Comparison of ENCODE assay signal across 24 cellular contexts in genomic region chr11:74459584-74459983, GRCh38. TPM values are rescaled to one million over a fixed set of nuclear protein-coding genes. Genes with fewer than 3 reads are reported as not detected.
"Had no signal": no experiment of that assay in that cellular context is flagged by ENCODE, and none has a peak within 500 bp of the region (broad histone marks: within the 10 kb centered on the region; RNA-seq: fewer than 3 reads in every experiment).

No MANE protein-coding gene starts in this region.

- H3K4me3 ChIP-seq: mucosa of descending colon, smooth muscle cell had no signal

- H3K27ac ChIP-seq: thoracic aorta, WERI-Rb-1 had no signal

- H3K36me3 ChIP-seq: sigmoid colon, thoracic aorta, WERI-Rb-1 had no signal

- DNase-seq: activated CD4-positive, alpha-beta T cell treated with anti-CD3 and anti-CD28 coated beads, Interleukin-2, amount 10 ng/mL, durations not matched to agents 7 days and 5 days; activated CD4-positive, CD25-positive, alpha-beta regulatory T cell treated with anti-CD3 and anti-CD28 coated beads, Interleukin-2, amount 50 U/mL, for 72 hours; activated CD8-positive, alpha-beta memory T cell treated with anti-CD3 and anti-CD28 coated beads, Interleukin-2, amount 10 ng/mL, durations not matched to agents 7 days and 5 days; activated CD8-positive, alpha-beta T cell treated with anti-CD3 and anti-CD28 coated beads for 36 hours; activated gamma-delta T cell; activated naive CD4-positive, alpha-beta T cell treated with anti-CD3 and anti-CD28 coated beads, Interleukin-2, amount 50 U/mL, for 16 hours; activated naive CD8-positive, alpha-beta T cell treated with anti-CD3 and anti-CD28 coated beads, Interleukin-2, amount 50 U/mL, for 24 hours; activated T-cell treated with anti-CD3 and anti-CD28 coated beads for 4 hours; effector memory CD4-positive, alpha-beta T cell; glutamatergic neuron; hippocampal formation; left cardiac atrium; mesenchymal stem cell; mucosa of descending colon; occipital lobe; sigmoid colon; stimulated activated CD4-positive, alpha-beta T cell treated with anti-CD3 and anti-CD28 coated beads, Interleukin-2, amount 100 ng/mL, for 48 hours; stimulated activated CD8-positive, alpha-beta memory T cell treated with anti-CD3 and anti-CD28 coated beads, Interleukin-4, amount 100 ng/mL, for 48 hours; stimulated activated naive CD4-positive, alpha-beta T cell; T1000; WERI-Rb-1 had no signal

- H3K27me3 ChIP-seq: sigmoid colon had no signal

- H3K9me3 ChIP-seq: mucosa of descending colon, sigmoid colon, thoracic aorta had no signal

- ATAC-seq: activated CD8-positive, alpha-beta memory T cell treated with anti-CD3 and anti-CD28 coated beads, Interleukin-2, amount 10 ng/mL, durations not matched to agents 7 days and 5 days; activated CD8-positive, alpha-beta T cell treated with anti-CD3 and anti-CD28 coated beads for 36 hours; activated naive CD8-positive, alpha-beta T cell treated with anti-CD3 and anti-CD28 coated beads, Interleukin-2, amount 50 U/mL, for 24 hours; esophagus mucosa; left cardiac atrium; mucosa of descending colon had no signal

RNA-seq across cellular contexts. Expression of gene KCNE3, which starts 7.8 kb away (rescaled TPM):
- total RNA-seq: activated CD4-positive, alpha-beta T cell treated with anti-CD3 and anti-CD28 coated beads, Interleukin-2, amount 10 ng/mL, durations not matched to agents 7 days and 5 days; activated CD8-positive, alpha-beta T cell treated with anti-CD3 and anti-CD28 coated beads for 36 hours had no signal
